Comparison of ENCODE assay signal across 8 cellular contexts in genomic region chr3:15097889-15098288, GRCh38. TPM values are rescaled to one million over a fixed set of nuclear protein-coding genes. Genes with fewer than 3 reads are reported as not detected.
A peak's percentile ranks its signal among the peaks of the same experiment; 100 is the strongest.
DNase-seq lines count a peak whose midpoint lies in the region; ATAC-seq and TF ChIP-seq lines count a peak whose summit lies in the region.

No MANE protein-coding gene starts in this region.

- peak overlapping the region; percentile 65 for H2AK9ac ChIP-seq in IMR-90 (replicated peaks; ENCODE audit: low read depth, low read length, poor library complexity)

- no peak overlapping the region for H3K56ac ChIP-seq in IMR-90 (ENCODE audit: extremely low read depth, insufficient read depth, low read length)

- no peak overlapping the region for H2BK120ac ChIP-seq in IMR-90 (ENCODE audit: low read depth, low read length)

- peak overlapping the region; percentile 94 for H3K4me3 Mint-ChIP-seq in activated CD8-positive, alpha-beta memory T cell treated with anti-CD3 and anti-CD28 coated beads, Interleukin-2, amount 10 ng/mL, durations not matched to agents 7 days and 5 days

- POLR2A ChIA-PET in IMR-90 (lab: Charles Lee; ENCODE audit: unreplicated experiment) = no interaction called here

- peaks cover 15% of the 10 kb centered on the region for H3K4me1 ChIP-seq in ACC112 (ENCODE audit: control insufficient read depth, insufficient read depth, low read length, unreplicated experiment)
- peaks cover 9% of the 10 kb centered on the region for H3K4me1 ChIP-seq in IMR-90 (ENCODE audit: control insufficient read depth, insufficient read depth, low read length)
- no peaks in the 10 kb centered on the region for H3K4me1 ChIP-seq in hepatocyte (ENCODE audit: insufficient read depth)
- H3K4me1 ChIP-seq in body of pancreas = peaks cover 11% of the 10 kb centered on the region

- no peak overlapping the region for H4K91ac ChIP-seq in IMR-90 (ENCODE audit: insufficient read depth, low read depth, low read length)

- TF ChIP-seq CTCF in IMR-90 (conservative IDR thresholded peaks at IDR 0.05; ENCODE audit: low read depth, low read length) = no peak
- no peak for TF ChIP-seq CTCF in hepatocyte (IDR thresholded peaks at IDR 0.05; ENCODE audit: poor library complexity)
- TF ChIP-seq CTCF in body of pancreas (IDR thresholded peaks at IDR 0.05) = no peak

- in situ Hi-C loops in IMR-90 (cut with MboI; ENCODE audit: low sequenced_read_pairs) = no loop called here

- peak overlapping the region; percentile 3; the same call in 1 of the 2 replicates for H3K14ac ChIP-seq in IMR-90 (replicated peaks; ENCODE audit: low read depth, low read length)

- peaks cover 21% of the 10 kb centered on the region for H3K79me2 ChIP-seq in ACC112 (ENCODE audit: control insufficient read depth, insufficient read depth, low read length, unreplicated experiment)
- peaks cover 27% of the 10 kb centered on the region for H3K79me2 ChIP-seq in hepatocyte

- ATAC-seq in IMR-90 (ENCODE audit: low read depth) (no peak), body of pancreas (no peak)
- ATAC-seq in activated CD8-positive, alpha-beta memory T cell treated with anti-CD3 and anti-CD28 coated beads, Interleukin-2, amount 10 ng/mL, durations not matched to agents 7 days and 5 days = peak; percentile 9

- H3K18ac ChIP-seq in IMR-90 (ENCODE audit: low read depth, low read length) = no peak overlapping the region

- BruUV-seq in IMR-90 (replicated peaks; lab: Mats Ljungman, UMichigan) = no TSS peak

- no peak overlapping the region for H2AK5ac ChIP-seq in IMR-90 (ENCODE audit: low read depth, low read length)

- peak overlapping the region; percentile 92 for H3K27ac Mint-ChIP-seq in activated CD8-positive, alpha-beta memory T cell treated with anti-CD3 and anti-CD28 coated beads, Interleukin-2, amount 10 ng/mL, durations not matched to agents 7 days and 5 days

- no peak overlapping the region for H3K27ac ChIP-seq in ACC112 (ENCODE audit: low read depth, low read length)
- no peak overlapping the region for H3K27ac ChIP-seq in IMR-90 (ENCODE audit: insufficient read depth, low read length)
- H3K27ac ChIP-seq in hepatocyte = no peak overlapping the region
- no peak overlapping the region for H3K27ac ChIP-seq in body of pancreas
- no peak overlapping the region for H3K27ac ChIP-seq in caudate nucleus (ENCODE audit: low read depth, low read length)

- no peak overlapping the region for H2BK20ac ChIP-seq in IMR-90 (ENCODE audit: low read depth, low read length)

- H3K4me1 Mint-ChIP-seq in activated CD8-positive, alpha-beta memory T cell treated with anti-CD3 and anti-CD28 coated beads, Interleukin-2, amount 10 ng/mL, durations not matched to agents 7 days and 5 days = peaks cover 36% of the 10 kb centered on the region

- DNase-seq in IMR-90 (no peak), hepatocyte (ENCODE audit: low spot score) (no peak), NCI-H82 (lab: John Stamatoyannopoulos, UW) (no peak), body of pancreas (no peak), caudate nucleus (lab: John Stamatoyannopoulos, UW) (no peak)
- peak; percentile 61 for DNase-seq in activated CD8-positive, alpha-beta memory T cell treated with anti-CD3 and anti-CD28 coated beads, Interleukin-2, amount 10 ng/mL, durations not matched to agents 7 days and 5 days
- peak; percentile 66 for DNase-seq in stimulated activated CD8-positive, alpha-beta memory T cell treated with anti-CD3 and anti-CD28 coated beads, Interleukin-4, amount 100 ng/mL, for 48 hours

- H3K36me3 Mint-ChIP-seq in activated CD8-positive, alpha-beta memory T cell treated with anti-CD3 and anti-CD28 coated beads, Interleukin-2, amount 10 ng/mL, durations not matched to agents 7 days and 5 days = peaks cover 26% of the 10 kb centered on the region

- peak overlapping the region; percentile 33; the same call in 1 of the 2 replicates for H3K23ac ChIP-seq in IMR-90 (ENCODE audit: low read depth, low read length)

- peaks cover 3% of the 10 kb centered on the region for H3K27me3 Mint-ChIP-seq in activated CD8-positive, alpha-beta memory T cell treated with anti-CD3 and anti-CD28 coated beads, Interleukin-2, amount 10 ng/mL, durations not matched to agents 7 days and 5 days

- H2BK5ac ChIP-seq in IMR-90 (ENCODE audit: low read depth, low read length, poor library complexity, severe bottlenecking) = no peak overlapping the region

- H2BK15ac ChIP-seq in IMR-90 (ENCODE audit: low read depth, low read length) = no peak overlapping the region

- H3K79me1 ChIP-seq in IMR-90 (ENCODE audit: low read depth in 1 of 2, low read length in 2 of 2) = peaks cover 17 to 28% of the 10 kb centered on the region in 2 experiments

- H3K4me3 ChIP-seq in ACC112 (ENCODE audit: low read depth, low read length) = peak overlapping the region; percentile 98
- H3K4me3 ChIP-seq in IMR-90 (ENCODE audit: insufficient read depth, low read depth, low read length) = peak overlapping the region; percentile 85
- peak overlapping the region; percentile 80 for H3K4me3 ChIP-seq in hepatocyte
- no peak overlapping the region for H3K4me3 ChIP-seq in body of pancreas

- no peak for TF ChIP-seq POLR2A in IMR-90 (IDR thresholded peaks at IDR 0.05; ENCODE audit: low read depth, low read length)
- TF ChIP-seq POLR2A in body of pancreas (IDR thresholded peaks at IDR 0.05) = no peak

- no peak overlapping the region for H2AFZ ChIP-seq in ACC112 (ENCODE audit: low read length, unreplicated experiment)
- no peak overlapping the region for H2AFZ ChIP-seq in IMR-90 (replicated peaks; ENCODE audit: low read length, poor library complexity)
- H2AFZ ChIP-seq in hepatocyte = no peak overlapping the region

- no peak overlapping the region; a peak in 1 of 4 replicates for H4K8ac ChIP-seq in IMR-90 (ENCODE audit: low read depth in 2 of 2, low read length in 2 of 2)

- TF ChIP-seq RAD21 in IMR-90 (IDR thresholded peaks at IDR 0.05; ENCODE audit: low read length) = no peak

- dilution Hi-C loops in IMR-90 (cut with HindIII; ENCODE audit: low sequenced_read_pairs, unreplicated experiment) = no loop called here

- peaks cover 13% of the 10 kb centered on the region for H3K9me1 ChIP-seq in IMR-90 (ENCODE audit: insufficient read depth, low read length)

- no CpG with 5 or more reads among the region's 6 CpGs for WGBS in IMR-90 (ENCODE audit: extremely low coverage in 2 of 2, insufficient read length in 1 of 2), 2 experiments
- WGBS in hepatocyte (ENCODE audit: low lambda C conversion rate, missing lambda C conversion rate) = 71% methylated on average over 6 of the region's 6 CpGs
- WGBS in body of pancreas, 2 donors = 38 to 65% methylated on average over 6 of the region's 6 CpGs

- H3K9me2 ChIP-seq in hepatocyte (replicated peaks; ENCODE audit: insufficient read depth) = no peaks in the 10 kb centered on the region

- H3K4me2 ChIP-seq in IMR-90 (ENCODE audit: low read depth, low read length) = peak overlapping the region; percentile 88
- H3K4me2 ChIP-seq in hepatocyte = peak overlapping the region; percentile 83

- H4K5ac ChIP-seq in IMR-90 (ENCODE audit: low read depth, low read length) = no peak overlapping the region

- H4K20me1 ChIP-seq in IMR-90 (ENCODE audit: insufficient read depth, low read length) (no peaks in the 10 kb centered on the region), hepatocyte (ENCODE audit: insufficient read depth, poor library complexity, severe bottlenecking) (no peaks in the 10 kb centered on the region)

- H3K4ac ChIP-seq in IMR-90 (ENCODE audit: low read depth, low read length) = no peak overlapping the region

- CTCF ChIA-PET in IMR-90 (lab: Yijun Ruan, JAX) = interaction anchor here (0.6 to 1.0 kb wide), 2 partner anchors 10 to 300 kb away, joined by 3 read pairs; no protein-coding TSS in a partner anchor
- CTCF ChIA-PET in activated CD8-positive, alpha-beta memory T cell treated with anti-CD3 and anti-CD28 coated beads, Interleukin-2, amount 10 ng/mL, durations not matched to agents 7 days and 5 days (lab: Charles Lee) = interaction anchor here (1.7 to 4.0 kb wide), 6 partner anchors 11 to 109 kb away, joined by 7 to 28 read pairs (median 8); partner anchors contain the start of genes CAPN7 and MRPS25

- H3K9ac ChIP-seq in IMR-90 (ENCODE audit: low read depth, low read length) = peak overlapping the region; percentile 50; the same call in 1 of the 2 replicates

- no peaks in the 10 kb centered on the region for H3K27me3 ChIP-seq in ACC112 (ENCODE audit: insufficient read depth, low read length)
- no peaks in the 10 kb centered on the region for H3K27me3 ChIP-seq in IMR-90 (ENCODE audit: control insufficient read depth, insufficient read depth, low read length)
- H3K27me3 ChIP-seq in hepatocyte = no peaks in the 10 kb centered on the region
- H3K27me3 ChIP-seq in body of pancreas = no peaks in the 10 kb centered on the region

- H3K36me3 ChIP-seq in ACC112 (ENCODE audit: insufficient read depth, low read length) = no peaks in the 10 kb centered on the region; the same call in 1 of the 2 replicates
- peaks cover 11% of the 10 kb centered on the region for H3K36me3 ChIP-seq in IMR-90 (ENCODE audit: control insufficient read depth, insufficient read depth, low read length)
- H3K36me3 ChIP-seq in hepatocyte (replicated peaks; ENCODE audit: insufficient read depth, low read depth) = no peaks in the 10 kb centered on the region
- peaks cover 0 to 7% of the 10 kb centered on the region in 2 donors for H3K36me3 ChIP-seq in body of pancreas (replicated peaks in 1 of 2; ENCODE audit: insufficient read depth in 1 of 2, low read depth in 2 of 2)

- no peaks in the 10 kb centered on the region for H3K9me3 Mint-ChIP-seq in activated CD8-positive, alpha-beta memory T cell treated with anti-CD3 and anti-CD28 coated beads, Interleukin-2, amount 10 ng/mL, durations not matched to agents 7 days and 5 days (ENCODE audit: low read depth)

- H3K9me3 ChIP-seq in IMR-90 (ENCODE audit: control insufficient read depth, insufficient read depth, low read length) = no peaks in the 10 kb centered on the region
- H3K9me3 ChIP-seq in hepatocyte (ENCODE audit: low read depth) = no peaks in the 10 kb centered on the region
- H3K9me3 ChIP-seq in body of pancreas = no peaks in the 10 kb centered on the region

- intact Hi-C loops in IMR-90 (cut with micrococcal nuclease) (loop anchor here (5.0 kb wide), 1 partner anchor 171 kb away; no protein-coding TSS in a partner anchor), body of pancreas (cut with DNase I) (no loop called here)

RNA-seq across cellular contexts. Expression of gene RBSN, which starts 1.1 kb away (rescaled TPM):
- total RNA-seq in IMR-90 (2012; rRNA removed) = 32.2 and 33.7 TPM in 2 replicates
- 7.9 and 8.7 TPM in 2 replicates for polyA plus RNA-seq in IMR-90 (2012; rRNA removed)
- 3.6 and 4.1 TPM in 2 replicates for polyA plus RNA-seq in IMR-90 (2012; cell fraction: cytosol; rRNA removed)
- polyA plus RNA-seq in IMR-90 (2012; cell fraction: nucleus; rRNA removed; ENCODE audit: low replicate concordance) = 12.3 and 18.6 TPM in 2 replicates
- 10 to 100 TPM; 15.7 to 21.8 TPM for total RNA-seq in activated CD8-positive, alpha-beta memory T cell treated with anti-CD3 and anti-CD28 coated beads, Interleukin-2, amount 10 ng/mL, durations not matched to agents 7 days and 5 days
- total RNA-seq in hepatocyte = 19.1 and 19.4 TPM in 2 replicates
- polyA plus RNA-seq in hepatocyte = 19.7 and 21.2 TPM in 2 replicates
- total RNA-seq in body of pancreas = 1 to 10 TPM; 9.1 to 9.2 TPM

RNA-seq across cellular contexts. Expression of gene MRPS25, which starts 32.8 kb away (rescaled TPM):
- total RNA-seq in IMR-90 (2012; rRNA removed) = 9.0 and 9.7 TPM in 2 replicates
- 20.3 and 20.8 TPM in 2 replicates for polyA plus RNA-seq in IMR-90 (2012; rRNA removed)
- polyA plus RNA-seq in IMR-90 (2012; cell fraction: cytosol; rRNA removed) = 9.8 and 26.9 TPM in 2 replicates
- 90.6 and 220 TPM in 2 replicates for polyA plus RNA-seq in IMR-90 (2012; cell fraction: nucleus; rRNA removed; ENCODE audit: low replicate concordance)
- 10 to 100 TPM; 65.3 to 66.9 TPM for total RNA-seq in activated CD8-positive, alpha-beta memory T cell treated with anti-CD3 and anti-CD28 coated beads, Interleukin-2, amount 10 ng/mL, durations not matched to agents 7 days and 5 days
- total RNA-seq in hepatocyte = 25.6 and 30.9 TPM in 2 replicates
- 59.9 and 75.5 TPM in 2 replicates for polyA plus RNA-seq in hepatocyte
- total RNA-seq in body of pancreas = 10 to 100 TPM; 17.1 to 24.7 TPM

Comparison
In these comparisons a context has a peak if more than half of its experiments do, and no peak if none do; other contexts are left out.
1. H3K4me3 ChIP-seq: peak in ACC112 (single experiment), IMR-90 (single experiment) and hepatocyte (single experiment); none in body of pancreas (0 of 2).
2. DNase-seq: peak in activated CD8-positive, alpha-beta memory T cell treated with anti-CD3 and anti-CD28 coated beads, Interleukin-2, amount 10 ng/mL, durations not matched to agents 7 days and 5 days (single experiment) and stimulated activated CD8-positive, alpha-beta memory T cell treated with anti-CD3 and anti-CD28 coated beads, Interleukin-4, amount 100 ng/mL, for 48 hours (single experiment); none in IMR-90 (single experiment), hepatocyte (single experiment), NCI-H82 (single experiment), body of pancreas (0 of 4) and caudate nucleus (0 of 61).